8 cellular contexts compared by ENCODE assay signal in genomic region chr19:2578391-2578826, GRCh38.
A peak's percentile ranks its signal among the peaks of the same experiment; 100 is the strongest.
DNase-seq lines count a peak whose midpoint lies in the region; ATAC-seq, FAIRE-seq and TF ChIP-seq lines count a peak whose summit lies in the region.

No MANE protein-coding gene starts in this region.

- H3K9me1 ChIP-seq in endothelial cell of umbilical vein (replicated peaks; ENCODE audit: control insufficient read depth, extremely low read depth, insufficient read depth, low read length), result no peaks in the 10 kb centered on the region

- intact Hi-C loops in endothelial cell of umbilical vein (cut with micrococcal nuclease), result loop anchor here (1.0 kb wide), 1 partner anchor 45 kb away; no protein-coding TSS in a partner anchor

- dilution Hi-C loops in endothelial cell of umbilical vein (cut with MboI; ENCODE audit: extremely low pct_ligation_motif_present, low sequenced_read_pairs), result no loop called here

- CTCF ChIA-PET in endothelial cell of umbilical vein (lab: Charles Lee), result interaction anchor here (1.0 to 5.7 kb wide), 22 partner anchors 9 to 121 kb away, joined by 3 to 103 read pairs (median 10); partner anchors contain the start of genes GADD45B and LMNB2

- in situ Hi-C loops in GM13977 (cut with MboI; ENCODE audit: low pct_unique_long_range_greater_than_20kb, low sequenced_read_pairs, unreplicated experiment), result no loop called here

- BruUV-seq in endothelial cell of umbilical vein (replicated peaks; lab: Mats Ljungman, UMichigan), result no TSS peak

- no peak for TF ChIP-seq CTCF in 22Rv1 (IDR thresholded peaks at IDR 0.05)
- no peak for TF ChIP-seq CTCF in endothelial cell of umbilical vein (IDR thresholded peaks at IDR 0.05; ENCODE audit: extremely low read depth in 1 of 2, insufficient read depth in 1 of 2, low read depth in 1 of 2, low read length in 2 of 2)
- TF ChIP-seq CTCF in GM13977 (IDR thresholded peaks at IDR 0.05; ENCODE audit: extremely low read depth, insufficient read depth, missing control alignments), result no peak

- peak overlapping the region in 1 of 3 experiments; percentile 46 for H3K4me3 ChIP-seq in endothelial cell of umbilical vein (replicated peaks in 1 of 3; ENCODE audit: insufficient read depth in 1 of 3, low read depth in 1 of 3, low read length in 3 of 3)

- peak overlapping the region; percentile 68 for H3K9ac ChIP-seq in endothelial cell of umbilical vein (replicated peaks; ENCODE audit: extremely low read depth, insufficient read depth, low read length)

- peak overlapping the region; percentile 61 for H3K4me2 ChIP-seq in endothelial cell of umbilical vein (ENCODE audit: insufficient read depth, low read length)

- peak overlapping the region; percentile 65 for H3K27ac ChIP-seq in 22Rv1
- H3K27ac ChIP-seq in endothelial cell of umbilical vein (ENCODE audit: insufficient read depth, low read depth, low read length), result peak overlapping the region; percentile 93

- no peak for FAIRE-seq in endothelial cell of umbilical vein (lab: Jason Lieb, UNC)
- no peak for FAIRE-seq in GM12891 (lab: Jason Lieb, UNC)

- TF ChIP-seq POLR2A in endothelial cell of umbilical vein (IDR thresholded peaks at IDR 0.05; ENCODE audit: low read depth, low read length) (no peak), GM12891 (IDR thresholded peaks at IDR 0.05; ENCODE audit: low read depth, low read length) (no peak)

- H4K20me1 ChIP-seq in endothelial cell of umbilical vein (replicated peaks; ENCODE audit: control insufficient read depth, extremely low read depth, insufficient read depth, low read length), result no peaks in the 10 kb centered on the region

- H3K4me1 ChIP-seq in endothelial cell of umbilical vein (ENCODE audit: control insufficient read depth, extremely low read depth, insufficient read depth, low read length), result peaks cover 22% of the 10 kb centered on the region

- no peaks in the 10 kb centered on the region for H3K9me3 ChIP-seq in endothelial cell of umbilical vein (replicated peaks; ENCODE audit: control insufficient read depth, insufficient read depth, low read length)

- H2AFZ ChIP-seq in endothelial cell of umbilical vein (ENCODE audit: low read depth, low read length), result peak overlapping the region; percentile 68

- no peaks in the 10 kb centered on the region for H3K27me3 ChIP-seq in endothelial cell of umbilical vein (ENCODE audit: control insufficient read depth in 2 of 2, insufficient read depth in 2 of 2, low read length in 2 of 2)

- ATAC-seq in GM21717 (IDR thresholded peaks at IDR 0.05; ENCODE audit: unreplicated experiment) (no peak), GM19351 (IDR thresholded peaks at IDR 0.05; ENCODE audit: unreplicated experiment) (no peak)

- no peaks in the 10 kb centered on the region for H3K36me3 ChIP-seq in endothelial cell of umbilical vein (ENCODE audit: control insufficient read depth in 2 of 2, extremely low read depth in 1 of 2, insufficient read depth in 2 of 2, low read length in 2 of 2)

- POLR2A ChIA-PET in endothelial cell of umbilical vein (lab: Charles Lee), result interaction anchor here (1.2 to 4.5 kb wide), 6 partner anchors 24 to 102 kb away, joined by 3 to 165 read pairs (median 6); partner anchors contain the start of gene GADD45B

- H3K79me2 ChIP-seq in endothelial cell of umbilical vein (ENCODE audit: control insufficient read depth, insufficient read depth, low read length), result no peaks in the 10 kb centered on the region

- DNase-seq in LHCN-M2 (ENCODE audit: low read depth), result peak; percentile 48
- peak; percentile 76 for DNase-seq in endothelial cell of umbilical vein (ENCODE audit: low read depth, low spot score)
- peak; percentile 40 for DNase-seq in mucosa of gallbladder (ENCODE audit: low spot score)
- DNase-seq in GM12891 (ENCODE audit: insufficient read length, low spot score), result no peak
- DNase-seq in GM13977 (ENCODE audit: low spot score), result no peak

TF ChIP-seq in endothelial cell of umbilical vein, 7 proteins besides CTCF, POLR2A, EP300 and RAD21:
- TF ChIP-seq MYC (IDR thresholded peaks at IDR 0.05; ENCODE audit: low read depth, low read length) (no peak), FOS (IDR thresholded peaks at IDR 0.05; ENCODE audit: borderline replicate concordance, insufficient read depth, low read length) (no peak), EZH2 (IDR thresholded peaks at IDR 0.05; ENCODE audit: borderline replicate concordance, low read depth, low read length, severe bottlenecking) (no peak), GATA2 (IDR thresholded peaks at IDR 0.05; ENCODE audit: insufficient read depth, insufficient read length, low read depth, low read length) (no peak), MAX (IDR thresholded peaks at IDR 0.05; ENCODE audit: insufficient read depth, insufficient read length) (no peak), JUN (IDR thresholded peaks at IDR 0.05; ENCODE audit: borderline replicate concordance, insufficient read depth, insufficient read length, low read depth) (no peak), POLR2AphosphoS5 (IDR thresholded peaks at IDR 0.05; ENCODE audit: insufficient read depth, low read depth, low read length) (no peak)

TF ChIP-seq in GM12891, 5 proteins besides CTCF, POLR2A, EP300 and RAD21:
- TF ChIP-seq POU2F2 (IDR thresholded peaks at IDR 0.05; ENCODE audit: low read depth, low read length) (no peak), PAX5 (IDR thresholded peaks at IDR 0.05; ENCODE audit: insufficient read depth, low read length, severe bottlenecking) (no peak), TAF1 (IDR thresholded peaks at IDR 0.05; ENCODE audit: low read depth, low read length) (no peak), SPI1 (IDR thresholded peaks at IDR 0.05; ENCODE audit: low read depth, low read length) (no peak), POLR2AphosphoS5 (IDR thresholded peaks at IDR 0.05; ENCODE audit: low read depth, low read length) (no peak)

Comparison
In these comparisons a context has a peak if more than half of its experiments do, and no peak if none do; other contexts are left out.
1. DNase-seq: peak in LHCN-M2 (single experiment), endothelial cell of umbilical vein (single experiment) and mucosa of gallbladder (single experiment); none in GM12891 (single experiment) and GM13977 (single experiment).